12 cellular contexts compared by ENCODE assay signal in genomic region chr17:13420294-13421277, GRCh38.
A peak's percentile ranks its signal among the peaks of the same experiment; 100 is the strongest.
DNase-seq lines count a peak whose midpoint lies in the region; TF ChIP-seq lines count a peak whose summit lies in the region.
"Had no signal": no experiment of that assay in that cellular context is flagged by ENCODE, and none has a peak within 500 bp of the region (broad histone marks: within the 10 kb centered on the region; RNA-seq: fewer than 3 reads in every experiment).

No MANE protein-coding gene starts in this region.

- H3K9me3 ChIP-seq in suprapubic skin, result no peaks in the 10 kb centered on the region
- H3K9me3 ChIP-seq: gastrocnemius medialis, stomach had no signal

- intact Hi-C loops in lower leg skin (cut with DNase I; ENCODE audit: low total_unique reads), result no loop called here

- no peaks in the 10 kb centered on the region for H3K27me3 ChIP-seq in suprapubic skin
- H3K27me3 ChIP-seq: gastrocnemius medialis had no signal

- H3K36me3 ChIP-seq in suprapubic skin, result no peaks in the 10 kb centered on the region
- H3K36me3 ChIP-seq: gastrocnemius medialis, stomach had no signal

- peaks cover 8% of the 10 kb centered on the region for H3K4me1 ChIP-seq in suprapubic skin
- H3K4me1 ChIP-seq: gastrocnemius medialis, stomach had no signal

- no peak for TF ChIP-seq CTCF in lower leg skin (IDR thresholded peaks at IDR 0.05)
- no peak for TF ChIP-seq CTCF in suprapubic skin (IDR thresholded peaks at IDR 0.05)

- H3K27ac ChIP-seq in suprapubic skin, result no peak overlapping the region
- H3K27ac ChIP-seq: gastrocnemius medialis had no signal

- TF ChIP-seq POLR2A in lower leg skin (IDR thresholded peaks at IDR 0.05) (no peak), suprapubic skin (IDR thresholded peaks at IDR 0.05) (no peak)

- no peak overlapping the region for H3K4me3 ChIP-seq in lower leg skin (ENCODE audit: low read depth, poor library complexity, severe bottlenecking)
- no peak overlapping the region for H3K4me3 ChIP-seq in suprapubic skin
- H3K4me3 ChIP-seq: gastrocnemius medialis, stomach had no signal

- peak; percentile 31 for DNase-seq in GM03348 (ENCODE audit: low spot score)
- DNase-seq in NCI-H774 (lab: John Stamatoyannopoulos, UW), result peak; percentile 31
- DNase-seq in dedifferentiated amniotic fluid mesenchymal stem cell (ENCODE audit: extremely low spot score), result peak; percentile 20
- DNase-seq in non-pigmented ciliary epithelial cell (ENCODE audit: low read depth), result peak; percentile 44
- no peak for DNase-seq in lower leg skin (ENCODE audit: low spot score in 2 of 2)
- DNase-seq in suprapubic skin (ENCODE audit: low spot score in 2 of 2), result no peak
- DNase-seq in NCI-H2196 treated with DMSO at 0.1 percent for 48 hours (lab: John Stamatoyannopoulos, UW; ENCODE audit: unreplicated experiment), result no peak
- no peak for DNase-seq in central memory CD4-positive, alpha-beta T cell
- DNase-seq: gastrocnemius medialis, GDM1, NCI-H187, stomach had no signal

- WGBS in lower leg skin, 2 donors, result 79 to 88% methylated on average over 4 of the region's 4 CpGs
- WGBS in suprapubic skin, result 76% methylated on average over 4 of the region's 4 CpGs

- no peak for TF ChIP-seq EP300 in suprapubic skin (IDR thresholded peaks at IDR 0.05)

Comparison
In these comparisons a context has a peak if more than half of its experiments do, and no peak if none do; other contexts are left out.
1. DNase-seq: peak in GM03348 (single experiment), NCI-H774 (single experiment), dedifferentiated amniotic fluid mesenchymal stem cell (single experiment) and non-pigmented ciliary epithelial cell (single experiment); none in lower leg skin (0 of 2), suprapubic skin (0 of 2), NCI-H2196 treated with DMSO at 0.1 percent for 48 hours (single experiment) and central memory CD4-positive, alpha-beta T cell (single experiment).